In genomic region chr1:234488954-234489691, GRCh38 we compare ENCODE assay signal across 22 cellular contexts. TPM values are rescaled to one million over a fixed set of nuclear protein-coding genes. Genes with fewer than 3 reads are reported as not detected.
A peak's percentile ranks its signal among the peaks of the same experiment; 100 is the strongest.
DNase-seq lines count a peak whose midpoint lies in the region; ATAC-seq, FAIRE-seq and TF ChIP-seq lines count a peak whose summit lies in the region.
"Had no signal": no experiment of that assay in that cellular context is flagged by ENCODE, and none has a peak within 500 bp of the region (broad histone marks: within the 10 kb centered on the region; RNA-seq: fewer than 3 reads in every experiment).

No MANE protein-coding gene starts in this region.

- no peak overlapping the region for H3K4me2 ChIP-seq in IMR-90 (ENCODE audit: low read depth, low read length)
- H3K4me2 ChIP-seq in neuronal stem cell (ENCODE audit: insufficient read depth, low read length, poor library complexity, severe bottlenecking): no peak overlapping the region
- H3K4me2 ChIP-seq in HepG2 (ENCODE audit: low read depth, low read length): no peak overlapping the region

- H3K23ac ChIP-seq in IMR-90 (ENCODE audit: low read depth, low read length): no peak overlapping the region
- H3K23ac ChIP-seq in neuronal stem cell (ENCODE audit: low read depth, low read length, poor library complexity): no peak overlapping the region

- WGBS in IMR-90 (ENCODE audit: extremely low coverage in 2 of 2, insufficient read length in 1 of 2), 2 experiments: no CpG with 5 or more reads among the region's 11 CpGs
- WGBS in neuronal stem cell (ENCODE audit: extremely low coverage in 2 of 2, insufficient read length in 2 of 2, insufficient replicate concordance in 1 of 2), 2 donors: no CpG with 5 or more reads among the region's 11 CpGs
- WGBS in HepG2 (ENCODE audit: low lambda C conversion rate): 73% methylated on average over 11 of the region's 11 CpGs

- H2AK9ac ChIP-seq in IMR-90 (replicated peaks; ENCODE audit: low read depth, low read length, poor library complexity): no peak overlapping the region

- no peak for TF ChIP-seq RAD21 in IMR-90 (IDR thresholded peaks at IDR 0.05; ENCODE audit: low read length)
- no peak for TF ChIP-seq RAD21 in HepG2 (CRISPR knock-in tag; IDR thresholded peaks at IDR 0.05)

- peak overlapping the region in 2 of 5 experiments; percentile 8 to 22 for H3K4me3 Mint-ChIP-seq in brain
- H3K4me3 Mint-ChIP-seq: CD4-positive, alpha-beta T cell; nephron; stimulated activated naive CD8-positive, alpha-beta T cell treated with anti-CD3 and anti-CD28 coated beads, Interleukin-15, Interleukin-2, amounts not matched to agents 100 ng/mL and 50 ng/mL, for 24 hours had no signal

- H3K27ac Mint-ChIP-seq in brain: peak overlapping the region in 4 of 5 experiments; percentile 55 to 90 (median 77)
- H3K27ac Mint-ChIP-seq: CD4-positive, alpha-beta T cell had no signal

- H3K9ac ChIP-seq in IMR-90 (ENCODE audit: low read depth, low read length): no peak overlapping the region
- no peak overlapping the region for H3K9ac ChIP-seq in neuronal stem cell (ENCODE audit: low read depth, low read length, poor library complexity)
- no peak overlapping the region for H3K9ac ChIP-seq in HepG2 (ENCODE audit: insufficient read depth, low read depth, low read length)

- H3K56ac ChIP-seq in IMR-90 (ENCODE audit: extremely low read depth, insufficient read depth, low read length): no peak overlapping the region

- H3K79me1 ChIP-seq in IMR-90 (ENCODE audit: low read depth in 1 of 2, low read length in 2 of 2) (0 out of 4 replicates have a peak, but pooled peaks cover 0 to 8% of the 10 kb centered on the region in 2 experiments), neuronal stem cell (ENCODE audit: low read depth, low read length) (no peaks in the 10 kb centered on the region)

- H3K9me3 ChIP-seq in IMR-90 (ENCODE audit: control insufficient read depth, insufficient read depth, low read length) (no peaks in the 10 kb centered on the region), neuronal stem cell (replicated peaks in 1 of 2; ENCODE audit: control insufficient read depth in 2 of 2, insufficient read depth in 1 of 2, low read depth in 1 of 2, low read length in 2 of 2) (no peaks in the 10 kb centered on the region), HepG2 (ENCODE audit: low read length) (no peaks in the 10 kb centered on the region)

- H3K4me3 ChIP-seq in IMR-90 (ENCODE audit: insufficient read depth, low read depth, low read length) (no peak overlapping the region), neuronal stem cell (ENCODE audit: low read length in 2 of 2) (no peak overlapping the region), HepG2 (replicated peaks in 1 of 3; ENCODE audit: insufficient read depth in 1 of 3, low read depth in 2 of 3, low read length in 3 of 3) (no peak overlapping the region)
- H3K4me3 ChIP-seq: coronary artery had no signal

- H2BK120ac ChIP-seq in IMR-90 (ENCODE audit: low read depth, low read length) (no peak overlapping the region; the same call in 1 of the 2 replicates), neuronal stem cell (ENCODE audit: low read depth, low read length) (no peak overlapping the region)

- dilution Hi-C loops in IMR-90 (cut with HindIII; ENCODE audit: low sequenced_read_pairs, unreplicated experiment): no loop called here

- H3K27me3 Mint-ChIP-seq in brain: peaks cover 5% of the 10 kb centered on the region
- H3K27me3 Mint-ChIP-seq: CD4-positive, alpha-beta T cell had no signal

- H3K9me1 ChIP-seq in IMR-90 (ENCODE audit: insufficient read depth, low read length): 0 out of 2 replicates have a peak, but pooled peaks cover 2% of the 10 kb centered on the region

- in situ Hi-C loops in IMR-90 (cut with MboI; ENCODE audit: low sequenced_read_pairs): loop anchor here (25.0 kb wide), 1 partner anchor 373 kb away; no protein-coding TSS in a partner anchor
- in situ Hi-C loops in HepG2 (cut with HindIII; ENCODE audit: extremely low pct_ligation_motif_present, low pct_unique_long_range_greater_than_20kb): no loop called here

- no peak overlapping the region for H4K91ac ChIP-seq in IMR-90 (ENCODE audit: insufficient read depth, low read depth, low read length)
- no peak overlapping the region for H4K91ac ChIP-seq in neuronal stem cell (ENCODE audit: low read depth, low read length, poor library complexity)

- H3K27ac ChIP-seq in IMR-90 (ENCODE audit: insufficient read depth, low read length) (no peak overlapping the region), neuronal stem cell (replicated peaks; ENCODE audit: low read length) (no peak overlapping the region), HepG2 (ENCODE audit: extremely low read length, insufficient read depth, low read length) (no peak overlapping the region)
- H3K27ac ChIP-seq: coronary artery, WERI-Rb-1 had no signal

- H3K4ac ChIP-seq in IMR-90 (ENCODE audit: low read depth, low read length): no peak overlapping the region
- H3K4ac ChIP-seq in neuronal stem cell (ENCODE audit: low read length): no peak overlapping the region

- H4K20me1 ChIP-seq in IMR-90 (ENCODE audit: insufficient read depth, low read length) (no peaks in the 10 kb centered on the region), HepG2 (ENCODE audit: insufficient read depth, low read length) (no peaks in the 10 kb centered on the region)

- H3K36me3 ChIP-seq in IMR-90 (ENCODE audit: control insufficient read depth, insufficient read depth, low read length) (no peaks in the 10 kb centered on the region), neuronal stem cell (replicated peaks in 1 of 2; ENCODE audit: control insufficient read depth in 2 of 2, insufficient read depth in 2 of 2, low read length in 2 of 2) (no peaks in the 10 kb centered on the region), HepG2 (replicated peaks in 1 of 2; ENCODE audit: control insufficient read depth in 1 of 2, insufficient read depth in 2 of 2, low read length in 2 of 2) (no peaks in the 10 kb centered on the region)
- H3K36me3 ChIP-seq: WERI-Rb-1 had no signal

- intact Hi-C loops in IMR-90 (cut with micrococcal nuclease): no loop called here
- intact Hi-C loops in HepG2 (cut with micrococcal nuclease; ENCODE audit: unreplicated experiment): loop anchor here (10.0 kb wide), 1 partner anchor 926 kb away; no protein-coding TSS in a partner anchor

- H2BK5ac ChIP-seq in IMR-90 (ENCODE audit: low read depth, low read length, poor library complexity, severe bottlenecking) (no peak overlapping the region), neuronal stem cell (ENCODE audit: low read length) (no peak overlapping the region)

- no peaks in the 10 kb centered on the region for H3K27me3 ChIP-seq in IMR-90 (ENCODE audit: control insufficient read depth, insufficient read depth, low read length)
- no peaks in the 10 kb centered on the region for H3K27me3 ChIP-seq in neuronal stem cell (ENCODE audit: control insufficient read depth in 3 of 3, insufficient read depth in 3 of 3, low read depth in 1 of 3, low read length in 3 of 3)
- 0 out of 5 replicates have a peak, but pooled peaks cover 0 to 1% of the 10 kb centered on the region in 2 experiments for H3K27me3 ChIP-seq in HepG2 (ENCODE audit: control insufficient read depth in 1 of 2, insufficient read depth in 2 of 2, low read length in 2 of 2)

- 0 out of 2 replicates have a peak overlapping the region, but pooled peaks have one; percentile 17 for H3K14ac ChIP-seq in IMR-90 (replicated peaks; ENCODE audit: low read depth, low read length)
- no peak overlapping the region for H3K14ac ChIP-seq in neuronal stem cell (ENCODE audit: low read length)

- H4K5ac ChIP-seq in IMR-90 (ENCODE audit: low read depth, low read length): no peak overlapping the region

- DNase-seq in NCI-H2171 treated with DMSO at 0.1 percent for 48 hours (lab: John Stamatoyannopoulos, UW): peak; percentile 28
- no peak for DNase-seq in NCI-H2171 (lab: John Stamatoyannopoulos, UW)
- DNase-seq in IMR-90: no peak
- DNase-seq in neuronal stem cell (ENCODE audit: low spot score): no peak
- DNase-seq in superior temporal gyrus (ENCODE audit: extremely low spot score): no peak
- no peak for DNase-seq in RKO (ENCODE audit: low spot score)
- no peak for DNase-seq in HepG2 (ENCODE audit: low spot score)
- DNase-seq: 8988T; activated naive CD4-positive, alpha-beta T cell treated with Interleukin-2 at 50 U/mL for 16 hours; CD4-positive, alpha-beta T cell; DMS79; mammary epithelial cell; NCI-H2029; NCI-H748 treated with DMSO at 0.1 percent for 48 hours; retina had no signal

- ATAC-seq in IMR-90 (ENCODE audit: low read depth) (no peak), HepG2 (no peak)

- H3K79me2 ChIP-seq in HepG2 (ENCODE audit: insufficient read depth, low read length): no peaks in the 10 kb centered on the region

- CTCF ChIA-PET in IMR-90 (lab: Yijun Ruan, JAX) (interaction anchor here (0.6 to 2.2 kb wide), 3 partner anchors 10 to 1111 kb away, joined by 3 to 7 read pairs (median 3); no protein-coding TSS in a partner anchor), HepG2 (lab: Yijun Ruan, JAX; ENCODE audit: low intra/inter-chr PET ratio, low total read pairs) (no interaction called here)

- TF ChIP-seq EP300 in HepG2 (IDR thresholded peaks at IDR 0.05; ENCODE audit: low read depth in 2 of 2, low read length in 2 of 2) (no peak), HepG2 (CRISPR knock-in tag; IDR thresholded peaks at IDR 0.05; ENCODE audit: borderline replicate concordance) (no peak)

- TF ChIP-seq POLR2A in IMR-90 (IDR thresholded peaks at IDR 0.05; ENCODE audit: low read depth, low read length) (no peak), HepG2 (IDR thresholded peaks at IDR 0.05; ENCODE audit: insufficient read depth in 1 of 2, low read depth in 2 of 2, low read length in 2 of 2) (no peak)

- H3K9me3 Mint-ChIP-seq in brain: no peaks in the 10 kb centered on the region
- H3K9me3 Mint-ChIP-seq: CD4-positive, alpha-beta T cell; nephron; stimulated activated naive CD8-positive, alpha-beta T cell treated with anti-CD3 and anti-CD28 coated beads, Interleukin-15, Interleukin-2, amounts not matched to agents 100 ng/mL and 50 ng/mL, for 24 hours had no signal

- H3K4me1 ChIP-seq in IMR-90 (ENCODE audit: control insufficient read depth, insufficient read depth, low read length): peaks cover 5% of the 10 kb centered on the region
- H3K4me1 ChIP-seq in neuronal stem cell (ENCODE audit: control insufficient read depth in 2 of 2, insufficient read depth in 1 of 2, low read depth in 1 of 2, low read length in 2 of 2): peaks cover 2 to 5% of the 10 kb centered on the region in 2 donors
- peaks cover 26% of the 10 kb centered on the region for H3K4me1 ChIP-seq in HepG2 (ENCODE audit: insufficient read depth, low read length)

- peak overlapping the region; percentile 32; the same call in 2 of the 3 replicates for H2BK15ac ChIP-seq in IMR-90 (ENCODE audit: low read depth, low read length)
- H2BK15ac ChIP-seq in neuronal stem cell (ENCODE audit: low read length): no peak overlapping the region

- H3K36me3 Mint-ChIP-seq in brain: no peaks in the 10 kb centered on the region

- no peak overlapping the region for H3K18ac ChIP-seq in IMR-90 (ENCODE audit: low read depth, low read length)
- H3K18ac ChIP-seq in neuronal stem cell (ENCODE audit: low read length): no peak overlapping the region

- H2AFZ ChIP-seq in IMR-90 (replicated peaks; ENCODE audit: low read length, poor library complexity): no peak overlapping the region
- H2AFZ ChIP-seq in neuronal stem cell (ENCODE audit: low read length): peak overlapping the region; percentile 30
- H2AFZ ChIP-seq in HepG2 (ENCODE audit: low read length): no peak overlapping the region

- H2AK5ac ChIP-seq in IMR-90 (ENCODE audit: low read depth, low read length): no peak overlapping the region
- H2AK5ac ChIP-seq in neuronal stem cell (ENCODE audit: low read depth, low read length): no peak overlapping the region

- no peak overlapping the region for H4K8ac ChIP-seq in IMR-90 (ENCODE audit: low read depth in 2 of 2, low read length in 2 of 2)
- no peak overlapping the region for H4K8ac ChIP-seq in neuronal stem cell (ENCODE audit: low read depth, low read length)

- POLR2A ChIA-PET in IMR-90 (lab: Charles Lee; ENCODE audit: unreplicated experiment) (no interaction called here), HepG2 (lab: Yijun Ruan, JAX) (no interaction called here)

- no peak for FAIRE-seq in HepG2 (lab: Jason Lieb, UNC)
- FAIRE-seq: RCC 7860, urothelium cell line had no signal

- BruUV-seq in IMR-90 (replicated peaks; lab: Mats Ljungman, UMichigan): no TSS peak
- no TSS peak for BruUV-seq in HepG2 (replicated peaks; lab: Mats Ljungman, UMichigan)

- no peak overlapping the region for H2BK12ac ChIP-seq in neuronal stem cell (ENCODE audit: low read length)

- no peak for TF ChIP-seq CTCF in IMR-90 (conservative IDR thresholded peaks at IDR 0.05; ENCODE audit: low read depth, low read length)
- TF ChIP-seq CTCF in brain (conservative IDR thresholded peaks at IDR 0.05): no peak
- no peak for TF ChIP-seq CTCF in HepG2 (CRISPR knock-in tag; IDR thresholded peaks at IDR 0.05)

- H2BK20ac ChIP-seq in IMR-90 (ENCODE audit: low read depth, low read length): no peak overlapping the region

- peaks cover 53% of the 10 kb centered on the region for H3K4me1 Mint-ChIP-seq in brain

RNA-seq across cellular contexts. Expression of gene TARBP1, which starts 10.1 kb away (rescaled TPM):
- total RNA-seq in IMR-90 (2012; rRNA removed) (10.6 and 12.8 TPM in 2 replicates), HepG2 (2016; rRNA removed; fragmentation: Illumina TruSeq; extraction: Trizol) (31.0 and 37.7 TPM in 2 replicates)
- polyA plus RNA-seq in IMR-90 (2012; rRNA removed) (16.0 and 17.7 TPM in 2 replicates), brain (ENCODE audit: insufficient read depth, low read depth, low replicate concordance) (5.4 TPM), HepG2 (2011; rRNA removed) (58.7 and 67.0 TPM in 2 replicates)
- 2.9 and 4.6 TPM in 2 replicates for polyA plus RNA-seq in IMR-90 (2012; cell fraction: cytosol; rRNA removed)
- 20.3 and 133 TPM in 2 replicates for polyA plus RNA-seq in IMR-90 (2012; cell fraction: nucleus; rRNA removed; ENCODE audit: low replicate concordance)
- polyA plus RNA-seq in neuronal stem cell (2013, experiment 1 of 2): 20.2 TPM
- 19.1 TPM for polyA plus RNA-seq in neuronal stem cell (2013, experiment 2 of 2)
- total RNA-seq in HepG2 (2016; cell fraction: cytosol; rRNA removed; fragmentation: Illumina TruSeq; extraction: Trizol; ENCODE audit: low read depth): 8.0 and 10.9 TPM in 2 replicates
- total RNA-seq in HepG2 (2016; cell fraction: insoluble cytoplasmic fraction; rRNA removed; fragmentation: Illumina TruSeq; extraction: Trizol): 33.0 and 39.2 TPM in 2 replicates
- 9.9 and 14.5 TPM in 2 replicates for total RNA-seq in HepG2 (2016; cell fraction: membrane; rRNA removed; fragmentation: Illumina TruSeq; extraction: Trizol)
- total RNA-seq in HepG2 (2016; cell fraction: nucleus; rRNA removed; fragmentation: Illumina TruSeq; extraction: Trizol): 49.3 and 51.0 TPM in 2 replicates
- polyA plus RNA-seq in HepG2 (2011; cell fraction: cytosol; rRNA removed): 15.2 and 18.3 TPM in 2 replicates
- 127 and 145 TPM in 2 replicates for polyA plus RNA-seq in HepG2 (2011; cell fraction: nucleus; rRNA removed)
- polyA plus RNA-seq in HepG2 (2012): 31.2 and 34.3 TPM in 2 replicates
- 1.00 and 1.2 TPM in 2 replicates for polyA plus RNA-seq in HepG2 (2016; cell fraction: cytosol; fragmentation: Illumina TruSeq; extraction: Trizol; ENCODE audit: low read depth)
- polyA plus RNA-seq in HepG2 (2016; cell fraction: insoluble cytoplasmic fraction; fragmentation: Illumina TruSeq; extraction: Trizol; ENCODE audit: low read depth): 26.8 and 27.3 TPM in 2 replicates
- 3.6 and 4.1 TPM in 2 replicates for polyA plus RNA-seq in HepG2 (2016; cell fraction: membrane; fragmentation: Illumina TruSeq; extraction: Trizol; ENCODE audit: low read depth)
- 121 and 134 TPM in 2 replicates for polyA plus RNA-seq in HepG2 (2016; cell fraction: nucleus; fragmentation: Illumina TruSeq; extraction: Trizol; ENCODE audit: insufficient read depth, low read depth)
- polyA minus RNA-seq in HepG2 (2011; rRNA and poly(A)+ RNA removed; ENCODE audit: low replicate concordance): 15.4 and 29.8 TPM in 2 replicates
- 10.9 and 11.5 TPM in 2 replicates for polyA minus RNA-seq in HepG2 (2011; cell fraction: cytosol; rRNA and poly(A)+ RNA removed)
- polyA minus RNA-seq in HepG2 (2011; cell fraction: nucleus; rRNA and poly(A)+ RNA removed): 73.5 and 78.7 TPM in 2 replicates
